In genomic region chr12:48764521-48764920, GRCh38 we compare ENCODE assay signal across 22 cellular contexts. TPM values are rescaled to one million over a fixed set of nuclear protein-coding genes. Genes with fewer than 3 reads are reported as not detected.
DNase-seq lines count a peak whose midpoint lies in the region; ATAC-seq and TF ChIP-seq lines count a peak whose summit lies in the region.
"Had no signal": no experiment of that assay in that cellular context is flagged by ENCODE, and none has a peak within 500 bp of the region (broad histone marks: within the 10 kb centered on the region; RNA-seq: fewer than 3 reads in every experiment).

No MANE protein-coding gene starts in this region.

- H3K9me3 Mint-ChIP-seq in Calu3 (ENCODE audit: low read depth, unreplicated experiment) (no peaks in the 10 kb centered on the region), neural progenitor cell (no peaks in the 10 kb centered on the region)
- H3K9me3 Mint-ChIP-seq: naive thymus-derived CD4-positive, alpha-beta T cell had no signal

- intact Hi-C loops in Calu3 (cut with micrococcal nuclease; ENCODE audit: unreplicated experiment), result no loop called here

- no peaks in the 10 kb centered on the region for H3K4me1 Mint-ChIP-seq in Calu3 (ENCODE audit: low read depth, unreplicated experiment)
- peaks cover 18% of the 10 kb centered on the region for H3K4me1 Mint-ChIP-seq in neural progenitor cell

- H3K27ac Mint-ChIP-seq in Calu3 (ENCODE audit: unreplicated experiment) (no peak overlapping the region), neural progenitor cell (no peak overlapping the region)
- H3K27ac Mint-ChIP-seq: activated CD4-positive, alpha-beta T cell treated with anti-CD3 and anti-CD28 coated beads for 36 hours; activated naive CD8-positive, alpha-beta T cell; naive thymus-derived CD4-positive, alpha-beta T cell had no signal

- H3K4me3 Mint-ChIP-seq in Calu3 (ENCODE audit: low read depth, unreplicated experiment) (no peak overlapping the region), neural progenitor cell (no peak overlapping the region)
- H3K4me3 Mint-ChIP-seq: activated CD4-positive, alpha-beta T cell treated with anti-CD3 and anti-CD28 coated beads for 36 hours; activated naive CD8-positive, alpha-beta T cell; naive thymus-derived CD4-positive, alpha-beta T cell had no signal

- no peak for TF ChIP-seq CTCF in Calu3 (IDR thresholded peaks at IDR 0.05; ENCODE audit: unreplicated experiment)
- no peak for TF ChIP-seq CTCF in RWPE2 (IDR thresholded peaks at IDR 0.05; ENCODE audit: poor library complexity, severe bottlenecking)
- no peak for TF ChIP-seq CTCF in neural progenitor cell (IDR thresholded peaks at IDR 0.05)

- H3K27me3 ChIP-seq in RWPE2 (ENCODE audit: insufficient read depth, poor library complexity, severe bottlenecking) (no peaks in the 10 kb centered on the region), neural progenitor cell (no peaks in the 10 kb centered on the region)
- H3K27me3 ChIP-seq: MG63, pancreas, sigmoid colon, suprapubic skin, vagina had no signal

- H3K4me3 ChIP-seq in RWPE2 (ENCODE audit: severe bottlenecking), result no peak overlapping the region
- no peak overlapping the region for H3K4me3 ChIP-seq in neural progenitor cell
- H3K4me3 ChIP-seq: MG63, pancreas, sigmoid colon, suprapubic skin, vagina had no signal

- H3K36me3 ChIP-seq in RWPE2 (ENCODE audit: low read depth) (peaks cover 21% of the 10 kb centered on the region; the same call in 1 of the 2 replicates), neural progenitor cell (no peaks in the 10 kb centered on the region)
- H3K36me3 ChIP-seq: MG63, pancreas, vagina had no signal

- ATAC-seq in HG03432 (IDR thresholded peaks at IDR 0.05; ENCODE audit: unreplicated experiment) (peak; percentile 54), RWPE2 (ENCODE audit: low read depth) (peak; percentile 72; the same call in 2 of the 3 replicates), HG02642 (IDR thresholded peaks at IDR 0.05; ENCODE audit: poor library complexity, unreplicated experiment) (no peak), GM18505 (IDR thresholded peaks at IDR 0.05; ENCODE audit: unreplicated experiment) (no peak)
- ATAC-seq: activated CD4-positive, alpha-beta T cell treated with anti-CD3 and anti-CD28 coated beads for 36 hours; naive thymus-derived CD4-positive, alpha-beta T cell; pancreas; Right ventricle myocardium inferior had no signal

- H3K4me1 ChIP-seq in RWPE2 (ENCODE audit: insufficient read depth, poor library complexity, severe bottlenecking), result peaks cover 5% of the 10 kb centered on the region
- H3K4me1 ChIP-seq in neural progenitor cell, result peaks cover 17% of the 10 kb centered on the region
- H3K4me1 ChIP-seq: pancreas, sigmoid colon had no signal

- peaks cover 17% of the 10 kb centered on the region for H3F3A ChIP-seq in neural progenitor cell (ENCODE audit: low read depth)

- TF ChIP-seq POLR2A in GM18505 (IDR thresholded peaks at IDR 0.05; ENCODE audit: borderline replicate concordance, extremely low read depth, insufficient read depth, insufficient read length), result no peak

- H3K9ac ChIP-seq in neural progenitor cell, result no peak overlapping the region

- CTCF ChIA-PET in Calu3 (lab: Charles Lee), result interaction anchor here (0.5 to 0.7 kb wide), 2 partner anchors 9 to 649 kb away, joined by 3 read pairs; no protein-coding TSS in a partner anchor

- H3K4me2 ChIP-seq in neural progenitor cell, result no peak overlapping the region

- H3K27ac ChIP-seq in RWPE2 (ENCODE audit: poor library complexity, severe bottlenecking) (no peak overlapping the region), neural progenitor cell (no peak overlapping the region)
- H3K27ac ChIP-seq: pancreas, sigmoid colon, suprapubic skin had no signal

- H3K36me3 Mint-ChIP-seq in Calu3 (ENCODE audit: insufficient read depth, unreplicated experiment) (peaks cover 3% of the 10 kb centered on the region), neural progenitor cell (peaks cover 17% of the 10 kb centered on the region)
- H3K36me3 Mint-ChIP-seq: activated naive CD8-positive, alpha-beta T cell; naive thymus-derived CD4-positive, alpha-beta T cell had no signal

- H2AFZ ChIP-seq in neural progenitor cell (replicated peaks), result no peak overlapping the region

- peak; percentile 24 for DNase-seq in Calu3
- DNase-seq in RWPE2 (ENCODE audit: low spot score), result no peak
- peak; percentile 53 for DNase-seq in kidney tubule cell (ENCODE audit: low spot score)
- no peak for DNase-seq in neural progenitor cell (ENCODE audit: low spot score)
- no peak for DNase-seq in NCI-H2196 treated with DMSO at 0.1 percent for 48 hours (lab: John Stamatoyannopoulos, UW; ENCODE audit: unreplicated experiment)
- DNase-seq: activated CD4-positive, alpha-beta T cell treated with anti-CD3 and anti-CD28 coated beads for 36 hours; effector memory CD4-positive, alpha-beta T cell; H7; kidney glomerular epithelial cell; mesendoderm; MG63; naive thymus-derived CD4-positive, alpha-beta T cell; NCI-H187; pancreas; sigmoid colon had no signal

- no peaks in the 10 kb centered on the region for H3K9me3 ChIP-seq in RWPE2 (ENCODE audit: severe bottlenecking)
- no peaks in the 10 kb centered on the region for H3K9me3 ChIP-seq in neural progenitor cell (ENCODE audit: low read depth)
- H3K9me3 ChIP-seq: MG63, pancreas, sigmoid colon, suprapubic skin, vagina had no signal

- H3K27me3 Mint-ChIP-seq in Calu3 (ENCODE audit: unreplicated experiment) (no peaks in the 10 kb centered on the region), neural progenitor cell (ENCODE audit: insufficient read depth, low read depth) (peaks cover 8% of the 10 kb centered on the region)

- H4K20me1 ChIP-seq in neural progenitor cell (ENCODE audit: low read depth), result peaks cover 19% of the 10 kb centered on the region

- BruUV-seq in Calu3 (replicated peaks; lab: Mats Ljungman, UMichigan), result no TSS peak

- no peaks in the 10 kb centered on the region for H3K79me2 ChIP-seq in neural progenitor cell (ENCODE audit: low read depth)

RNA-seq across cellular contexts. Expression of gene ADCY6, which starts 24.4 kb away (rescaled TPM):
- total RNA-seq in Calu3 (2022) (39.0 and 42.9 TPM in 2 replicates), neural progenitor cell (ENCODE audit: low replicate concordance) (22.4 and 42.4 TPM in 2 replicates)

RNA-seq across cellular contexts. Expression of gene CCNT1, which starts 48.0 kb away (rescaled TPM):
- total RNA-seq in Calu3 (2022) (34.7 and 36.0 TPM in 2 replicates), neural progenitor cell (ENCODE audit: low replicate concordance) (43.1 and 64.2 TPM in 2 replicates)

RNA-seq across cellular contexts. Expression of gene CACNB3, which starts 53.8 kb away (rescaled TPM):
- total RNA-seq in Calu3 (2022) (17.9 and 21.1 TPM in 2 replicates), neural progenitor cell (ENCODE audit: low replicate concordance) (25.0 and 31.3 TPM in 2 replicates)

Comparison
In these comparisons a context has a peak if more than half of its experiments do, and no peak if none do; other contexts are left out.
1. DNase-seq: peak in Calu3 (single experiment) and kidney tubule cell (single experiment); none in RWPE2 (single experiment), neural progenitor cell (single experiment) and NCI-H2196 treated with DMSO at 0.1 percent for 48 hours (single experiment).
2. ATAC-seq: peak in HG03432 (single experiment) and RWPE2 (single experiment); none in HG02642 (single experiment) and GM18505 (single experiment).